ENCODE assay signal across 27 cellular contexts in genomic region chr16:80894091-80894490, GRCh38.
"Had no signal": no experiment of that assay in that cellular context is flagged by ENCODE, and none has a peak within 500 bp of the region (broad histone marks: within the 10 kb centered on the region; RNA-seq: fewer than 3 reads in every experiment).

No MANE protein-coding gene starts in this region.

- H3K27me3 ChIP-seq: breast epithelium, esophagus squamous epithelium, upper lobe of right lung had no signal

- H3K9me3 ChIP-seq: breast epithelium, esophagus squamous epithelium, upper lobe of right lung had no signal

- H3K4me3 ChIP-seq: breast epithelium, esophagus squamous epithelium, skin epidermis, upper lobe of right lung had no signal

- H3K4me1 ChIP-seq: breast epithelium, esophagus squamous epithelium, upper lobe of right lung had no signal

- H3K36me3 ChIP-seq: breast epithelium, esophagus squamous epithelium, upper lobe of right lung, WERI-Rb-1 had no signal

- H3K27ac ChIP-seq: breast epithelium, esophagus squamous epithelium, skin epidermis, upper lobe of right lung, WERI-Rb-1 had no signal

- DNase-seq: activated CD4-positive, alpha-beta memory T cell treated with anti-CD3 and anti-CD28 coated beads for 36 hours; activated CD4-positive, alpha-beta T cell treated with anti-CD3 and anti-CD28 coated beads for 48 hours; activated CD8-positive, alpha-beta memory T cell treated with anti-CD3 and anti-CD28 coated beads, Interleukin-2, amount 50 U/mL, for 4 hours; activated effector memory CD4-positive, alpha-beta T cell treated with anti-CD3 and anti-CD28 coated beads, Interleukin-2, amount 50 U/mL, for 16 hours; activated naive CD4-positive, alpha-beta T cell treated with anti-CD3 and anti-CD28 coated beads for 36 hours; activated naive CD8-positive, alpha-beta T cell treated with anti-CD3 and anti-CD28 coated beads, Interleukin-2, amount 10 ng/mL, durations not matched to agents 7 days and 5 days; activated T-cell treated with anti-CD3 and anti-CD28 coated beads, Interleukin-2, amount 50 U/mL, for 1 hour; amygdala; dermis blood vessel endothelial cell; effector CD4-positive, alpha-beta T cell; esophagus squamous epithelium; head of caudate nucleus; hippocampal formation; kidney; left colon; midbrain; naive thymus-derived CD4-positive, alpha-beta T cell; posterior cingulate gyrus; right cardiac atrium; stimulated activated CD4-positive, alpha-beta T cell treated with anti-CD3 and anti-CD28 coated beads, Interleukin-12 subunit alpha, Interleukin-12 subunit beta, amount 100 ng/mL, for 4 hours; stimulated activated CD4-positive, alpha-beta T cell treated with anti-CD3 and anti-CD28 coated beads, Interleukin-4, amount 100 ng/mL, for 1 hour; T-helper 17 cell; T1000; upper lobe of right lung; WERI-Rb-1 had no signal
